Comparison of ENCODE assay signal across 10 cellular contexts in the genomic region with DNA sequence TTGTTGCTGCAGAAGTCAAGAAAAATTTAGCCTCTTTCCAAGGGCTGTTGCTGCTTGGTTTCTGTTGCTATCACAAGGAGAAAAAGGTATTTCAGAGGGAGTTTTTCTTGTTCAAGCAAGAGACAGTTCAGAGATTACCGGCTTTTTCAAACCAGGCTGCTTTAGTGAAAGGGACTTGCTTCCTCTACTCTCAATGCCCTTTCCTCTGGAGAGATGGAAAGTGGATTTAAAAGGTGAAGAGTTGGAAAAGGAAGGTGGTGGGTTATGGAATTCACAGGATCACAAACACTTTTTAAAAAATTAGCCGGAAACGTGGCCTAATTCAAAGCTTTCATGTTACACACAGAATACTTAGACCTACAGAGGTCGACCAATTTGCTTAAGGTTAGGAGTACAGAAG. TPM values are rescaled to one million over a fixed set of nuclear protein-coding genes. Genes with fewer than 3 reads are reported as not detected.
DNase-seq lines count a peak whose midpoint lies in the region; ATAC-seq, FAIRE-seq and TF ChIP-seq lines count a peak whose summit lies in the region.
"Had no signal": no experiment of that assay in that cellular context is flagged by ENCODE, and none has a peak within 500 bp of the region (broad histone marks: within the 10 kb centered on the region; RNA-seq: fewer than 3 reads in every experiment).

No MANE protein-coding gene starts in this region.

- H2AK5ac ChIP-seq in H1 (ENCODE audit: low read depth, low read length), result no peak overlapping the region

- DNase-seq in DND-41 (no peak), NT2/D1 (ENCODE audit: low read depth, low spot score) (no peak), H1 (ENCODE audit: low read depth in 1 of 2, low spot score in 2 of 2) (no peak), osteoblast (ENCODE audit: insufficient read length, low spot score, missing footprints) (no peak), NCI-H1694 treated with DMSO at 0.1 percent for 48 hours (lab: John Stamatoyannopoulos, UW) (no peak), iPS-NIHi7 (ENCODE audit: extremely low spot score) (no peak)

- H3K36me3 ChIP-seq in DND-41 (ENCODE audit: insufficient read depth, low read length) (peaks cover 38% of the 10 kb centered on the region), NT2/D1 (ENCODE audit: insufficient read depth, insufficient read length, low read length) (peaks cover 48% of the 10 kb centered on the region), H1 (ENCODE audit: control insufficient read depth in 2 of 4, insufficient read depth in 4 of 4, low read length in 3 of 4) (peaks cover 6 to 16% (median 13%) of the 10 kb centered on the region in 4 experiments; a peak in 7 of 8 replicates), osteoblast (ENCODE audit: insufficient read depth, low read length) (peaks cover 23% of the 10 kb centered on the region)

- H3K9me3 ChIP-seq in DND-41 (ENCODE audit: insufficient read depth, low read length, severe bottlenecking) (no peaks in the 10 kb centered on the region), NT2/D1 (ENCODE audit: insufficient read depth, low read length) (no peaks in the 10 kb centered on the region), H1 (ENCODE audit: insufficient read depth in 2 of 2, low read depth in 1 of 2, low read length in 1 of 2) (no peaks in the 10 kb centered on the region), osteoblast (ENCODE audit: low read depth, low read length) (no peaks in the 10 kb centered on the region)

- H3K79me1 ChIP-seq in H1 (ENCODE audit: low read depth, low read length), result no peaks in the 10 kb centered on the region

- no peak for FAIRE-seq in H1 (lab: Jason Lieb, UNC)
- FAIRE-seq: TTC549 had no signal

- H3K9ac ChIP-seq in DND-41 (ENCODE audit: low read depth, low read length), result peak overlapping the region; percentile 85
- H3K9ac ChIP-seq in NT2/D1 (ENCODE audit: insufficient read length, low read depth), result peak overlapping the region; percentile 34
- H3K9ac ChIP-seq in H1 (replicated peaks in 1 of 4; ENCODE audit: extremely low read depth in 1 of 4, low read depth in 3 of 4, low read length in 3 of 4), result peak overlapping the region in 1 of 4 experiments; percentile 9; a peak in 1 of 7 replicates

- TF ChIP-seq RAD21 in H1 (IDR thresholded peaks at IDR 0.05 in 1 of 2, conservative IDR thresholded peaks at IDR 0.05 in 1 of 2; ENCODE audit: low read depth in 2 of 2, low read length in 2 of 2), result no peak

- no peak overlapping the region for H2BK12ac ChIP-seq in H1 (ENCODE audit: low read depth, low read length)

- WGBS in H1 (ENCODE audit: extremely low coverage in 1 of 2, insufficient coverage in 1 of 2, insufficient read length in 1 of 2, insufficient replicate concordance in 2 of 2, low coverage in 1 of 2, low lambda C conversion rate in 2 of 2, missing lambda C conversion rate in 1 of 2), 2 experiments, result 90% methylated on average over 4 of the region's 4 CpGs; no CpG with 5 or more reads in 1 of the 2 experiments

- no peak overlapping the region for H2BK20ac ChIP-seq in H1 (ENCODE audit: low read length)

- H3K27ac ChIP-seq in DND-41 (ENCODE audit: low read length) (no peak overlapping the region), H1 (ENCODE audit: low read depth, low read length) (no peak overlapping the region), osteoblast (ENCODE audit: low read depth, low read length) (peak overlapping the region; percentile 81)

- H3K4me2 ChIP-seq in DND-41 (ENCODE audit: insufficient read depth, low read length) (peak overlapping the region; percentile 68), H1 (ENCODE audit: insufficient read depth in 1 of 2, low read depth in 2 of 2, low read length in 2 of 2) (peak overlapping the region; percentile 57 to 73; a peak in 2 of 4 replicates), osteoblast (ENCODE audit: insufficient read depth, low read length) (peak overlapping the region; percentile 91)

- H4K91ac ChIP-seq in H1 (replicated peaks; ENCODE audit: insufficient read length, low read length), result no peak overlapping the region

- no peak overlapping the region for H3K23ac ChIP-seq in H1 (ENCODE audit: insufficient read length)

- TF ChIP-seq EP300 in H1 (IDR thresholded peaks at IDR 0.05; ENCODE audit: borderline replicate concordance in 1 of 2, low read depth in 2 of 2, low read length in 2 of 2), result no peak

- POLR2A ChIA-PET in H1 (lab: Charles Lee; ENCODE audit: partially characterized antibody), result interaction anchor here (0.7 to 1.0 kb wide), 2 partner anchors 41 to 44 kb away, joined by 3 to 4 read pairs; no protein-coding TSS in a partner anchor

- no peak overlapping the region for H2BK120ac ChIP-seq in H1 (replicated peaks; ENCODE audit: low read depth, low read length)

- peaks cover 44% of the 10 kb centered on the region for H3K79me2 ChIP-seq in DND-41 (ENCODE audit: insufficient read depth, low read length)
- peaks cover 0 to 11% of the 10 kb centered on the region in 2 experiments; a peak in 1 of 4 replicates for H3K79me2 ChIP-seq in H1 (ENCODE audit: control insufficient read depth in 1 of 2, insufficient read depth in 2 of 2, low read length in 2 of 2)
- H3K79me2 ChIP-seq in osteoblast (ENCODE audit: insufficient read depth, low read length), result peaks cover 40% of the 10 kb centered on the region

- no peak overlapping the region for H3K4ac ChIP-seq in H1 (replicated peaks; ENCODE audit: insufficient read length, low read depth, low read length)

- no peak for ATAC-seq in DND-41 (ENCODE audit: insufficient read depth, low read depth)
- no peak for ATAC-seq in HG02885 (IDR thresholded peaks at IDR 0.05; ENCODE audit: poor library complexity, unreplicated experiment)
- no peak for ATAC-seq in GM21576 (IDR thresholded peaks at IDR 0.05; ENCODE audit: unreplicated experiment)

- H3K27me3 ChIP-seq in DND-41 (ENCODE audit: insufficient read depth, low read length, poor library complexity) (no peaks in the 10 kb centered on the region), NT2/D1 (ENCODE audit: insufficient read depth, insufficient read length) (no peaks in the 10 kb centered on the region), H1 (replicated peaks in 1 of 4; ENCODE audit: control insufficient read depth in 3 of 4, extremely low read depth in 1 of 4, insufficient read depth in 3 of 4, low read length in 3 of 4) (no peaks in the 10 kb centered on the region), osteoblast (ENCODE audit: insufficient read depth, low read length) (no peaks in the 10 kb centered on the region)

- no peak overlapping the region for H4K8ac ChIP-seq in H1 (ENCODE audit: extremely low read depth, insufficient read depth, low read length)

- H3K4me3 ChIP-seq in DND-41 (ENCODE audit: low read depth in 1 of 2, low read length in 2 of 2), result peak overlapping the region; percentile 72 to 74; a peak in 3 of 4 replicates
- H3K4me3 ChIP-seq in NT2/D1 (ENCODE audit: insufficient read length, low read depth), result peak overlapping the region; percentile 95
- peak overlapping the region in 1 of 4 experiments; percentile 86; a peak in 2 of 8 replicates for H3K4me3 ChIP-seq in H1 (ENCODE audit: extremely low read depth in 1 of 4, insufficient read depth in 2 of 4, low read depth in 3 of 4, low read length in 4 of 4)
- peak overlapping the region; percentile 80 for H3K4me3 ChIP-seq in osteoblast (ENCODE audit: insufficient read depth, low read length)

- H2AFZ ChIP-seq in DND-41 (ENCODE audit: low read depth, low read length) (no peak overlapping the region), H1 (ENCODE audit: low read length) (no peak overlapping the region), osteoblast (ENCODE audit: low read length) (no peak overlapping the region)

- H3K14ac ChIP-seq in H1 (ENCODE audit: insufficient read length), result no peak overlapping the region

- H3K23me2 ChIP-seq in H1 (ENCODE audit: low read depth, low read length), result peaks cover 4% of the 10 kb centered on the region

- TF ChIP-seq POLR2A in H1 (IDR thresholded peaks at IDR 0.05; ENCODE audit: control extremely low read depth in 1 of 2, low read depth in 2 of 2, low read length in 2 of 2), result no peak

- no peak overlapping the region for H4K5ac ChIP-seq in H1 (ENCODE audit: insufficient read length, low read depth, low read length)

- CTCF ChIA-PET in H1 (lab: Charles Lee; ENCODE audit: partially characterized antibody), result interaction anchor here (0.6 to 1.2 kb wide), 3 partner anchors 9 to 16 kb away, joined by 3 read pairs; no protein-coding TSS in a partner anchor

- H3K4me1 ChIP-seq in DND-41 (ENCODE audit: insufficient read depth, low read length), result peaks cover 32% of the 10 kb centered on the region
- H3K4me1 ChIP-seq in NT2/D1 (ENCODE audit: insufficient read depth, insufficient read length), result no peaks in the 10 kb centered on the region
- peaks cover 0 to 5% (median 3%) of the 10 kb centered on the region in 4 experiments; a peak in 4 of 7 replicates for H3K4me1 ChIP-seq in H1 (replicated peaks in 1 of 4; ENCODE audit: control insufficient read depth in 3 of 4, insufficient read depth in 4 of 4, low read length in 3 of 4)
- peaks cover 21% of the 10 kb centered on the region for H3K4me1 ChIP-seq in osteoblast (ENCODE audit: insufficient read depth, low read length)

- TF ChIP-seq CTCF in DND-41 (IDR thresholded peaks at IDR 0.05; ENCODE audit: borderline replicate concordance, extremely low read depth, low read length, poor library complexity, severe bottlenecking) (no peak), H1 (IDR thresholded peaks at IDR 0.05; ENCODE audit: control extremely low read depth in 1 of 3, insufficient read depth in 1 of 3, low read depth in 1 of 3, low read length in 3 of 3) (no peak), osteoblast (IDR thresholded peaks at IDR 0.05; ENCODE audit: extremely low read depth, low read depth, low read length) (no peak)

- H3K56ac ChIP-seq in H1 (replicated peaks; ENCODE audit: insufficient read length, low read depth, low read length), result no peak overlapping the region

- no peak overlapping the region for H2BK15ac ChIP-seq in H1 (ENCODE audit: low read length)

- H2BK5ac ChIP-seq in H1 (ENCODE audit: low read depth, low read length), result no peak overlapping the region

- H4K20me1 ChIP-seq in DND-41 (ENCODE audit: insufficient read depth, low read length), result no peaks in the 10 kb centered on the region; the same call in 1 of the 2 replicates
- H4K20me1 ChIP-seq in H1 (replicated peaks in 1 of 2; ENCODE audit: control insufficient read depth in 1 of 2, insufficient read depth in 2 of 2, low read length in 2 of 2), result no peaks in the 10 kb centered on the region
- H4K20me1 ChIP-seq in osteoblast (ENCODE audit: insufficient read depth, low read length), result peaks cover 4% of the 10 kb centered on the region

- no peak overlapping the region for H3K18ac ChIP-seq in H1 (ENCODE audit: extremely low read depth, low read length)

RNA-seq across cellular contexts. Expression of gene PARP6, which starts 1.1 kb away (rescaled TPM):
- total RNA-seq in H1 (2021; fragmentation: NEBNext Ultra II Directional; extraction: Animal tissue kit (Norgen Biotek cat#: 25700)), result 33.0 and 39.8 TPM in 2 replicates
- 44.8 and 45.3 TPM in 2 replicates for polyA plus RNA-seq in H1 (2011; rRNA removed)
- 48.7 TPM for polyA plus RNA-seq in H1 (2011; cell fraction: cytosol; rRNA removed)
- 230 TPM for polyA plus RNA-seq in H1 (2011; cell fraction: nucleus; rRNA removed)
- polyA plus RNA-seq in H1 (2012, experiment 1 of 2), result 46.8 to 59.8 TPM (median 50.2 TPM) in 4 replicates
- 6.1 TPM for polyA plus RNA-seq in H1 (2012, experiment 2 of 2)
- 52.0 TPM for polyA plus RNA-seq in H1 (2013, experiment 1 of 2)
- 40.8 TPM for polyA plus RNA-seq in H1 (2013, experiment 2 of 2)
- polyA minus RNA-seq in H1 (2011; rRNA and poly(A)+ RNA removed), result 46.0 and 64.3 TPM in 2 replicates
- 15.7 TPM for polyA minus RNA-seq in H1 (2011; cell fraction: cytosol; rRNA and poly(A)+ RNA removed)
- 53.2 TPM for polyA minus RNA-seq in H1 (2011; cell fraction: nucleus; rRNA and poly(A)+ RNA removed)
- total RNA-seq in osteoblast, result 40.4 and 43.4 TPM in 2 replicates

RNA-seq across cellular contexts. Expression of gene PKM, which starts 40.2 kb away (rescaled TPM):
- 761 and 780 TPM in 2 replicates for total RNA-seq in H1 (2021; fragmentation: NEBNext Ultra II Directional; extraction: Animal tissue kit (Norgen Biotek cat#: 25700))
- polyA plus RNA-seq in H1 (2011; rRNA removed), result 856 and 1,089 TPM in 2 replicates
- 1,111 TPM for polyA plus RNA-seq in H1 (2011; cell fraction: cytosol; rRNA removed)
- polyA plus RNA-seq in H1 (2011; cell fraction: nucleus; rRNA removed), result 1,343 TPM
- 1,003 to 1,133 TPM (median 1,096 TPM) in 4 replicates for polyA plus RNA-seq in H1 (2012, experiment 1 of 2)
- 1,059 TPM for polyA plus RNA-seq in H1 (2012, experiment 2 of 2)
- 646 TPM for polyA plus RNA-seq in H1 (2013, experiment 1 of 2)
- 625 TPM for polyA plus RNA-seq in H1 (2013, experiment 2 of 2)
- 1,050 and 1,384 TPM in 2 replicates for polyA minus RNA-seq in H1 (2011; rRNA and poly(A)+ RNA removed)
- 677 TPM for polyA minus RNA-seq in H1 (2011; cell fraction: cytosol; rRNA and poly(A)+ RNA removed)
- 678 TPM for polyA minus RNA-seq in H1 (2011; cell fraction: nucleus; rRNA and poly(A)+ RNA removed)
- 1,919 and 2,299 TPM in 2 replicates for total RNA-seq in osteoblast

RNA-seq across cellular contexts. Expression of gene CELF6, which starts 48.7 kb away (rescaled TPM):
- total RNA-seq in H1 (2021; fragmentation: NEBNext Ultra II Directional; extraction: Animal tissue kit (Norgen Biotek cat#: 25700)), result 0.19 TPM in 1 of 2 replicates, not detected in the other
- 0.05 and 0.09 TPM in 2 replicates for polyA plus RNA-seq in H1 (2011; rRNA removed)
- 0.09 TPM for polyA plus RNA-seq in H1 (2011; cell fraction: cytosol; rRNA removed)
- polyA plus RNA-seq in H1 (2011; cell fraction: nucleus; rRNA removed), result 0.21 TPM
- 0.05 to 0.07 TPM in 2 of 4 replicates, not detected in the others for polyA plus RNA-seq in H1 (2012, experiment 1 of 2)
- not detected for polyA plus RNA-seq in H1 (2012, experiment 2 of 2)
- polyA plus RNA-seq in H1 (2013, experiment 1 of 2), result 0.02 TPM
- 0.02 TPM for polyA plus RNA-seq in H1 (2013, experiment 2 of 2)
- polyA minus RNA-seq in H1 (2011; rRNA and poly(A)+ RNA removed), result not detected in 2 replicates
- polyA minus RNA-seq in H1 (2011; cell fraction: cytosol; rRNA and poly(A)+ RNA removed), result not detected
- polyA minus RNA-seq in H1 (2011; cell fraction: nucleus; rRNA and poly(A)+ RNA removed), result 0.20 TPM
- 0.36 and 0.59 TPM in 2 replicates for total RNA-seq in osteoblast
- total RNA-seq: dermis microvascular lymphatic vessel endothelial cell had no signal
